In the genomic region with DNA sequence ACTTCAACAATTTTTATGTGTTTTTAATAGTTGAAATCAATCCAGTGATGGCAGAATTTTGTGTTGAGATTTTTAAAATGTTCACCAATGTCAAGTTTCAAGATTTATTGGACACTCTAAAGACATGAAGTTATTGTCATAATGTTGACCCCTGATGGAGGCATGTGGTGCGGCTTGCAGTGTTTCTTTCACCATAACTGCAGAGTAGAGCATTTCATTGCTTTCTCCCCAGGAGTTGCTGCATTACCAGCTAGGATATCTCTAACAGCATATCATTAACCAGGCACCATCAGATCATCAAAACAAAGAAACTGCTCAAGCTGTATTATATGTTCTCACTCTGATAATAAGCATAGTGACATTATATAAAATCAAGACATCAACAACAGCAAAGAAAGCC, we compare ENCODE assay signal across 28 cellular contexts.
"Had no signal": no experiment of that assay in that cellular context is flagged by ENCODE, and none has a peak within 500 bp of the region (broad histone marks: within the 10 kb centered on the region; RNA-seq: fewer than 3 reads in every experiment).

No MANE protein-coding gene starts in this region.

- H3K27ac Mint-ChIP-seq: activated CD4-positive, alpha-beta memory T cell treated with anti-CD3 and anti-CD28 coated beads, Interleukin-2, amount 10 ng/mL, durations not matched to agents 7 days and 5 days; activated CD8-positive, alpha-beta memory T cell treated with anti-CD3 and anti-CD28 coated beads, Interleukin-2, amount 10 ng/mL, durations not matched to agents 7 days and 5 days; activated naive CD4-positive, alpha-beta T cell treated with anti-CD3 and anti-CD28 coated beads, Interleukin-2, amount 10 ng/mL, durations not matched to agents 7 days and 5 days; activated naive CD8-positive, alpha-beta T cell; activated naive CD8-positive, alpha-beta T cell treated with anti-CD3 and anti-CD28 coated beads, Interleukin-2, amount 50 U/mL, for 24 hours; brain had no signal

- H3K9me3 Mint-ChIP-seq: activated CD4-positive, alpha-beta memory T cell treated with anti-CD3 and anti-CD28 coated beads, Interleukin-2, amount 10 ng/mL, durations not matched to agents 7 days and 5 days; activated naive CD8-positive, alpha-beta T cell treated with anti-CD3 and anti-CD28 coated beads, Interleukin-2, amount 50 U/mL, for 24 hours had no signal

- H3K36me3 ChIP-seq: Peyer's patch, SJSA1, WERI-Rb-1 had no signal

- H3K27me3 ChIP-seq: Peyer's patch, SJSA1 had no signal

- H3K4me3 ChIP-seq: Peyer's patch, SJSA1 had no signal

- H3K9me3 ChIP-seq: Peyer's patch, SJSA1 had no signal

- H3K4me1 Mint-ChIP-seq: activated CD4-positive, alpha-beta memory T cell treated with anti-CD3 and anti-CD28 coated beads, Interleukin-2, amount 10 ng/mL, durations not matched to agents 7 days and 5 days; activated CD8-positive, alpha-beta memory T cell treated with anti-CD3 and anti-CD28 coated beads, Interleukin-2, amount 10 ng/mL, durations not matched to agents 7 days and 5 days; activated naive CD4-positive, alpha-beta T cell treated with anti-CD3 and anti-CD28 coated beads, Interleukin-2, amount 10 ng/mL, durations not matched to agents 7 days and 5 days; activated naive CD8-positive, alpha-beta T cell treated with anti-CD3 and anti-CD28 coated beads, Interleukin-2, amount 50 U/mL, for 24 hours had no signal

- H3K27ac ChIP-seq: Peyer's patch, SJSA1, WERI-Rb-1 had no signal

- DNase-seq: activated CD4-positive, alpha-beta memory T cell treated with anti-CD3 and anti-CD28 coated beads, Interleukin-2, amount 10 ng/mL, durations not matched to agents 7 days and 5 days; activated CD4-positive, alpha-beta T cell treated with anti-CD3 and anti-CD28 coated beads for 1 hour; activated CD4-positive, alpha-beta T cell treated with anti-CD3 and anti-CD28 coated beads for 48 hours; activated CD4-positive, CD25-positive, alpha-beta regulatory T cell; activated CD8-positive, alpha-beta memory T cell treated with anti-CD3 and anti-CD28 coated beads for 24 hours; activated CD8-positive, alpha-beta memory T cell treated with anti-CD3 and anti-CD28 coated beads, Interleukin-2, amount 10 ng/mL, durations not matched to agents 7 days and 5 days; activated CD8-positive, alpha-beta memory T cell treated with anti-CD3 and anti-CD28 coated beads, Interleukin-2, amount 50 U/mL, for 48 hours; activated effector memory CD4-positive, alpha-beta T cell treated with Interleukin-2 at 50 U/mL for 16 hours; activated naive CD4-positive, alpha-beta T cell treated with anti-CD3 and anti-CD28 coated beads, Interleukin-2, amount 10 ng/mL, durations not matched to agents 7 days and 5 days; activated naive CD8-positive, alpha-beta T cell treated with anti-CD3 and anti-CD28 coated beads, Interleukin-2, amount 50 U/mL, for 24 hours; activated T-cell treated with anti-CD3 and anti-CD28 coated beads, Interleukin-2, amount 50 U/mL, for 48 hours; anterior cingulate cortex; caudate nucleus; cerebellar nuclear complex; NCI-H1105; NCI-H1436 treated with DMSO at 0.1 percent for 48 hours; NCI-H187 treated with DMSO at 0.1 percent for 48 hours; NCI-H446 treated with DMSO at 0.1 percent for 48 hours; NCI-H524; PC-3; Peyer's patch; RPMI8226; SHP77 treated with DMSO at 0.1 percent for 48 hours; T1000; WERI-Rb-1 had no signal

- H3K4me3 Mint-ChIP-seq: activated CD4-positive, alpha-beta memory T cell treated with anti-CD3 and anti-CD28 coated beads, Interleukin-2, amount 10 ng/mL, durations not matched to agents 7 days and 5 days; activated CD8-positive, alpha-beta memory T cell treated with anti-CD3 and anti-CD28 coated beads, Interleukin-2, amount 10 ng/mL, durations not matched to agents 7 days and 5 days; activated naive CD4-positive, alpha-beta T cell treated with anti-CD3 and anti-CD28 coated beads, Interleukin-2, amount 10 ng/mL, durations not matched to agents 7 days and 5 days; activated naive CD8-positive, alpha-beta T cell; activated naive CD8-positive, alpha-beta T cell treated with anti-CD3 and anti-CD28 coated beads, Interleukin-2, amount 50 U/mL, for 24 hours; brain had no signal

- ATAC-seq: activated CD8-positive, alpha-beta memory T cell treated with anti-CD3 and anti-CD28 coated beads, Interleukin-2, amount 10 ng/mL, durations not matched to agents 7 days and 5 days; activated naive CD8-positive, alpha-beta T cell treated with anti-CD3 and anti-CD28 coated beads, Interleukin-2, amount 50 U/mL, for 24 hours; PC-3 had no signal

- H3K4me1 ChIP-seq: Peyer's patch, SJSA1 had no signal

- H3K36me3 Mint-ChIP-seq: activated CD8-positive, alpha-beta memory T cell treated with anti-CD3 and anti-CD28 coated beads, Interleukin-2, amount 10 ng/mL, durations not matched to agents 7 days and 5 days; activated naive CD4-positive, alpha-beta T cell treated with anti-CD3 and anti-CD28 coated beads, Interleukin-2, amount 10 ng/mL, durations not matched to agents 7 days and 5 days; activated naive CD8-positive, alpha-beta T cell; brain had no signal

- H3K27me3 Mint-ChIP-seq: activated CD4-positive, alpha-beta memory T cell treated with anti-CD3 and anti-CD28 coated beads, Interleukin-2, amount 10 ng/mL, durations not matched to agents 7 days and 5 days; activated CD8-positive, alpha-beta memory T cell treated with anti-CD3 and anti-CD28 coated beads, Interleukin-2, amount 10 ng/mL, durations not matched to agents 7 days and 5 days; activated naive CD4-positive, alpha-beta T cell treated with anti-CD3 and anti-CD28 coated beads, Interleukin-2, amount 10 ng/mL, durations not matched to agents 7 days and 5 days; activated naive CD8-positive, alpha-beta T cell; activated naive CD8-positive, alpha-beta T cell treated with anti-CD3 and anti-CD28 coated beads, Interleukin-2, amount 50 U/mL, for 24 hours; brain had no signal
